ENCODE assay signal across 18 cellular contexts in the genomic region with DNA sequence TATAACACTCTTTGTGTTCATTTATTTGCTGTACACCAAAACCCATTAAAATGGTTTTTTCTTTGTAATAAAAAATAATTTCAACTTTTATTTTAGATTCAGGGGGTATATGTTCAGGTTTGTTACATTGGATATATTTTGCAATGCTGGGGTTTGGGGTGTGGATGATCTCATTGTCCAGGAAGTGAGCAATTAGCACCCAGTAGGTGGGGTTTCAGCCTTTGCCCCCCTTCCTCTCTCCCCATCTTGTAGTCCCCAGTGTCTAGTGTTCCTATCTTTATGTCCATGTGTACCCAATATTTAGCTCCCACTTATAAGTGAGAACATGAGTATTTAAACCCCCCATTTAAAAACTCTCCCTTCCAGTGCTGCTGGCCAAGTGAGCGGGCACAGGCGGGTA.
"Had no signal": no experiment of that assay in that cellular context is flagged by ENCODE, and none has a peak within 500 bp of the region (broad histone marks: within the 10 kb centered on the region; RNA-seq: fewer than 3 reads in every experiment).

No MANE protein-coding gene starts in this region.

- H3K4me1 Mint-ChIP-seq: IgD-negative memory B cell had no signal

- H3K4me3 ChIP-seq: PC-9 had no signal

- H3K4me3 Mint-ChIP-seq: activated CD8-positive, alpha-beta T cell treated with anti-CD3 and anti-CD28 coated beads, Interleukin-2, amount 10 ng/mL, durations not matched to agents 7 days and 5 days; activated T-cell treated with anti-CD3 and anti-CD28 coated beads, Interleukin-2, amount 50 U/mL, for 24 hours; activated T-helper 1 cell treated with anti-CD3 and anti-CD28 coated beads, Interleukin-12 subunit alpha, Interleukin-12 subunit beta, Interleukin-2, Interleukin-4 antibody, amounts not matched to agents 30 ng/mL and 10 ng/mL and 1 ng/mL, durations not matched to agents 14 hours and 24 hours and 36 hours; brain; IgD-negative memory B cell; T-helper 1 cell treated with Interleukin-12 subunit alpha and Interleukin-12 subunit beta and Interleukin-4 antibody, amounts not matched to agents 30 μg/mL and 1 μg/mL, for 36 hours had no signal

- DNase-seq: activated CD4-positive, alpha-beta T cell treated with anti-CD3 and anti-CD28 coated beads for 4 hours; activated CD8-positive, alpha-beta T cell treated with anti-CD3 and anti-CD28 coated beads, Interleukin-2, amount 10 ng/mL, durations not matched to agents 7 days and 5 days; activated effector memory CD4-positive, alpha-beta T cell treated with anti-CD3 and anti-CD28 coated beads, Interleukin-2, amount 50 U/mL, for 16 hours; activated naive CD4-positive, alpha-beta T cell treated with Interleukin-2 at 50 U/mL for 16 hours; activated T-cell treated with anti-CD3 and anti-CD28 coated beads, Interleukin-2, amount 50 U/mL, for 24 hours; KG1; NCI-H1092; NCI-H1417; NCI-H2029; NCI-H345; NCI-H510A treated with DMSO at 0.1 percent for 48 hours; PC-9; SHP77 treated with DMSO at 0.1 percent for 48 hours had no signal

- ATAC-seq: activated CD4-positive, CD25-positive, alpha-beta regulatory T cell treated with anti-CD3 and anti-CD28 coated beads, Interleukin-2, amount 50 U/mL, for 24 hours; activated CD8-positive, alpha-beta T cell treated with anti-CD3 and anti-CD28 coated beads, Interleukin-2, amount 10 ng/mL, durations not matched to agents 7 days and 5 days had no signal

- H3K36me3 Mint-ChIP-seq: brain, IgD-negative memory B cell had no signal

- H3K9me3 Mint-ChIP-seq: activated T-helper 1 cell treated with anti-CD3 and anti-CD28 coated beads, Interleukin-12 subunit alpha, Interleukin-12 subunit beta, Interleukin-2, Interleukin-4 antibody, amounts not matched to agents 30 ng/mL and 10 ng/mL and 1 ng/mL, durations not matched to agents 14 hours and 24 hours and 36 hours had no signal

- H3K27ac ChIP-seq: PC-9 had no signal

- H3K27ac Mint-ChIP-seq: activated CD8-positive, alpha-beta T cell treated with anti-CD3 and anti-CD28 coated beads, Interleukin-2, amount 10 ng/mL, durations not matched to agents 7 days and 5 days; activated T-cell treated with anti-CD3 and anti-CD28 coated beads, Interleukin-2, amount 50 U/mL, for 24 hours; activated T-helper 1 cell treated with anti-CD3 and anti-CD28 coated beads, Interleukin-12 subunit alpha, Interleukin-12 subunit beta, Interleukin-2, Interleukin-4 antibody, amounts not matched to agents 30 ng/mL and 10 ng/mL and 1 ng/mL, durations not matched to agents 14 hours and 24 hours and 36 hours; IgD-negative memory B cell; T-helper 1 cell treated with Interleukin-12 subunit alpha and Interleukin-12 subunit beta and Interleukin-4 antibody, amounts not matched to agents 30 μg/mL and 1 μg/mL, for 36 hours had no signal

- H3K27me3 Mint-ChIP-seq: activated T-cell treated with anti-CD3 and anti-CD28 coated beads, Interleukin-2, amount 50 U/mL, for 24 hours had no signal
